ENCODE assay signal across 1 cellular context in the genomic region with DNA sequence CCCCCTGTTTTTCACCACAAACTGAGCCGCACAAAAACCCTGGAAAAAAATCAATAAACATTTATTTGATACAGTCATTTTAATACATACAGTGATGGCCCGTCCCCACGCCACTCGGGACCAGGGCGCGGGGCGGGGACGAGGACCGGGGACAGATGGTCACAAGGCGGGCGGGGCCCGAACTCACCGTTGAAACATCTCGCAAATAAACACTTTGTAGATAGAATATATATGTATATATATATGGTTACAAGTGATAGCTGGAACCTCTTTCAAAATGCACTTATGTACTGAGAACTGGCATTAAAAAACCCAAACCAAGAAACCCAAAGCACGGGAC.
TF ChIP-seq lines count a peak whose summit lies in the region.

No MANE protein-coding gene starts in this region.

TF ChIP-seq in HCT116, 20 proteins besides CTCF, POLR2A, EP300 and RAD21:
- TF ChIP-seq YY1 (IDR thresholded peaks at IDR 0.05; ENCODE audit: extremely low read depth, insufficient replicate concordance, low read depth, low read length) (no peak), ZNF274 (IDR thresholded peaks at IDR 0.05; ENCODE audit: low read depth, low read length) (no peak), ZFX (IDR thresholded peaks at IDR 0.05) (no peak)
- TF ChIP-seq, protein P1, sequence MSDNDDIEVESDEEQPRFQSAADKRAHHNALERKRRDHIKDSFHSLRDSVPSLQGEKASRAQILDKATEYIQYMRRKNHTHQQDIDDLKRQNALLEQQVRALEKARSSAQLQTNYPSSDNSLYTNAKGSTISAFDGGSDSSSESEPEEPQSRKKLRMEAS (IDR thresholded peaks at IDR 0.05) = no peak
